Comparison of ENCODE assay signal across 8 cellular contexts in genomic region chr15:84598993-84599392, GRCh38. TPM values are rescaled to one million over a fixed set of nuclear protein-coding genes. Genes with fewer than 3 reads are reported as not detected.
DNase-seq lines count a peak whose midpoint lies in the region; ATAC-seq and TF ChIP-seq lines count a peak whose summit lies in the region.

No MANE protein-coding gene starts in this region.

- peaks cover 28% of the 10 kb centered on the region for H3K79me2 ChIP-seq in hepatocyte

- H3K9me3 Mint-ChIP-seq in activated T-helper 1 cell treated with anti-CD3 and anti-CD28 coated beads, Interleukin-12 subunit alpha, Interleukin-12 subunit beta, Interleukin-2, Interleukin-4 antibody, amounts not matched to agents 30 ng/mL and 10 ng/mL and 1 ng/mL, durations not matched to agents 14 hours and 24 hours and 36 hours: no peaks in the 10 kb centered on the region

- no peaks in the 10 kb centered on the region for H3K27me3 ChIP-seq in hepatocyte

- H4K20me1 ChIP-seq in hepatocyte (ENCODE audit: insufficient read depth, poor library complexity, severe bottlenecking): no peaks in the 10 kb centered on the region

- intact Hi-C loops in activated T-helper 1 cell treated with anti-CD3 and anti-CD28 coated beads, Interleukin-12 subunit alpha, Interleukin-12 subunit beta, Interleukin-2, Interleukin-4 antibody, amounts not matched to agents 30 ng/mL and 10 ng/mL and 1 ng/mL, durations not matched to agents 14 hours and 24 hours and 36 hours (cut with micrococcal nuclease): loop anchor here (1.0 kb wide), 3 partner anchors 11 to 329 kb away; no protein-coding TSS in a partner anchor

- WGBS in hepatocyte (ENCODE audit: low lambda C conversion rate, missing lambda C conversion rate): 80% methylated on average over 1 of the region's 1 CpG

- no peak for DNase-seq in AG04449 (ENCODE audit: low read depth, low spot score)
- DNase-seq in G401 (ENCODE audit: low spot score): peak; percentile 41
- DNase-seq in NCI-H226: peak; percentile 45
- no peak for DNase-seq in activated T-helper 1 cell treated with anti-CD3 and anti-CD28 coated beads, Interleukin-12 subunit alpha, Interleukin-12 subunit beta, Interleukin-2, Interleukin-4 antibody, amounts not matched to agents 30 ng/mL and 10 ng/mL and 1 ng/mL, durations not matched to agents 14 hours and 24 hours and 36 hours (ENCODE audit: low spot score)
- DNase-seq in hepatocyte (ENCODE audit: low spot score): peak; percentile 74
- DNase-seq in stimulated activated CD4-positive, alpha-beta T cell treated with anti-CD3 and anti-CD28 coated beads, Interleukin-2, amount 100 ng/mL, for 24 hours: peak; percentile 39

- H3K36me3 ChIP-seq in hepatocyte (replicated peaks; ENCODE audit: insufficient read depth, low read depth): no peaks in the 10 kb centered on the region

- POLR2A ChIA-PET in AG04449 (lab: Yijun Ruan, JAX): no interaction called here

- no peak overlapping the region for H2AFZ ChIP-seq in hepatocyte

- H3K4me3 Mint-ChIP-seq in activated T-helper 1 cell treated with anti-CD3 and anti-CD28 coated beads, Interleukin-12 subunit alpha, Interleukin-12 subunit beta, Interleukin-2, Interleukin-4 antibody, amounts not matched to agents 30 ng/mL and 10 ng/mL and 1 ng/mL, durations not matched to agents 14 hours and 24 hours and 36 hours: peak overlapping the region; percentile 68

- peaks cover 42% of the 10 kb centered on the region for H3K4me1 Mint-ChIP-seq in activated T-helper 1 cell treated with anti-CD3 and anti-CD28 coated beads, Interleukin-12 subunit alpha, Interleukin-12 subunit beta, Interleukin-2, Interleukin-4 antibody, amounts not matched to agents 30 ng/mL and 10 ng/mL and 1 ng/mL, durations not matched to agents 14 hours and 24 hours and 36 hours (ENCODE audit: low read depth)

- no peaks in the 10 kb centered on the region for H3K9me2 ChIP-seq in hepatocyte (replicated peaks; ENCODE audit: insufficient read depth)

- H3K36me3 Mint-ChIP-seq in activated T-helper 1 cell treated with anti-CD3 and anti-CD28 coated beads, Interleukin-12 subunit alpha, Interleukin-12 subunit beta, Interleukin-2, Interleukin-4 antibody, amounts not matched to agents 30 ng/mL and 10 ng/mL and 1 ng/mL, durations not matched to agents 14 hours and 24 hours and 36 hours (ENCODE audit: low read depth): peaks cover 4% of the 10 kb centered on the region

- no peak overlapping the region for H3K4me3 ChIP-seq in AG04449 (ENCODE audit: low read depth, low read length)
- no peak overlapping the region for H3K4me3 ChIP-seq in hepatocyte

- ATAC-seq in GM19395 (IDR thresholded peaks at IDR 0.05; ENCODE audit: unreplicated experiment): no peak
- ATAC-seq in GM21447 (IDR thresholded peaks at IDR 0.05; ENCODE audit: unreplicated experiment): no peak

- H3K4me1 ChIP-seq in hepatocyte (ENCODE audit: insufficient read depth): peaks cover 10% of the 10 kb centered on the region

- H3K9me3 ChIP-seq in hepatocyte (ENCODE audit: low read depth): no peaks in the 10 kb centered on the region

- H3K27ac Mint-ChIP-seq in activated T-helper 1 cell treated with anti-CD3 and anti-CD28 coated beads, Interleukin-12 subunit alpha, Interleukin-12 subunit beta, Interleukin-2, Interleukin-4 antibody, amounts not matched to agents 30 ng/mL and 10 ng/mL and 1 ng/mL, durations not matched to agents 14 hours and 24 hours and 36 hours: peak overlapping the region; percentile 48

- H3K27me3 Mint-ChIP-seq in activated T-helper 1 cell treated with anti-CD3 and anti-CD28 coated beads, Interleukin-12 subunit alpha, Interleukin-12 subunit beta, Interleukin-2, Interleukin-4 antibody, amounts not matched to agents 30 ng/mL and 10 ng/mL and 1 ng/mL, durations not matched to agents 14 hours and 24 hours and 36 hours (ENCODE audit: insufficient read depth): no peaks in the 10 kb centered on the region

- in situ Hi-C loops in G401 (cut with HindIII; ENCODE audit: low sequenced_read_pairs): no loop called here

- CTCF ChIA-PET in AG04449 (lab: Yijun Ruan, JAX): interaction anchor here (0.6 to 8.4 kb wide), 25 partner anchors 11 to 447 kb away, joined by 3 to 95 read pairs (median 4); partner anchors contain the start of gene ALPK3

- TF ChIP-seq CTCF in AG04449 (IDR thresholded peaks at IDR 0.05; ENCODE audit: insufficient read depth, low read length, missing control alignments) (peak; percentile 57), hepatocyte (IDR thresholded peaks at IDR 0.05; ENCODE audit: poor library complexity) (peak; percentile 63)

- H3K27ac ChIP-seq in hepatocyte: no peak overlapping the region

- H3K4me2 ChIP-seq in hepatocyte: no peak overlapping the region

RNA-seq across cellular contexts. Expression of gene ZSCAN2, which starts 1.8 kb away (rescaled TPM):
- 11.9 and 17.6 TPM in 2 replicates for total RNA-seq in G401 (2014; rRNA removed; shearing (Covaris generic))
- 6.5 and 7.0 TPM in 2 replicates for total RNA-seq in activated T-helper 1 cell treated with anti-CD3 and anti-CD28 coated beads, Interleukin-12 subunit alpha, Interleukin-12 subunit beta, Interleukin-2, Interleukin-4 antibody, amounts not matched to agents 30 ng/mL and 10 ng/mL and 1 ng/mL, durations not matched to agents 14 hours and 24 hours and 36 hours
- total RNA-seq in hepatocyte: 14.9 and 21.8 TPM in 2 replicates
- 11.2 and 13.4 TPM in 2 replicates for polyA plus RNA-seq in hepatocyte

RNA-seq across cellular contexts. Expression of gene WDR73, which starts 55.1 kb away (rescaled TPM):
- total RNA-seq in G401 (2014; rRNA removed; shearing (Covaris generic)): 55.7 and 60.4 TPM in 2 replicates
- total RNA-seq in activated T-helper 1 cell treated with anti-CD3 and anti-CD28 coated beads, Interleukin-12 subunit alpha, Interleukin-12 subunit beta, Interleukin-2, Interleukin-4 antibody, amounts not matched to agents 30 ng/mL and 10 ng/mL and 1 ng/mL, durations not matched to agents 14 hours and 24 hours and 36 hours: 27.8 and 33.5 TPM in 2 replicates
- 19.9 and 30.3 TPM in 2 replicates for total RNA-seq in hepatocyte
- 28.3 and 31.4 TPM in 2 replicates for polyA plus RNA-seq in hepatocyte

RNA-seq across cellular contexts. Expression of gene NMB, which starts 59.0 kb away (rescaled TPM):
- total RNA-seq in G401 (2014; rRNA removed; shearing (Covaris generic)): 4.5 and 5.6 TPM in 2 replicates
- 3.0 and 3.5 TPM in 2 replicates for total RNA-seq in activated T-helper 1 cell treated with anti-CD3 and anti-CD28 coated beads, Interleukin-12 subunit alpha, Interleukin-12 subunit beta, Interleukin-2, Interleukin-4 antibody, amounts not matched to agents 30 ng/mL and 10 ng/mL and 1 ng/mL, durations not matched to agents 14 hours and 24 hours and 36 hours
- total RNA-seq in hepatocyte: 3.8 and 12.8 TPM in 2 replicates
- 15.4 and 15.5 TPM in 2 replicates for polyA plus RNA-seq in hepatocyte

Comparison
In these comparisons a context has a peak if more than half of its experiments do, and no peak if none do; other contexts are left out.
1. DNase-seq: peak in G401 (single experiment), NCI-H226 (single experiment), hepatocyte (single experiment) and stimulated activated CD4-positive, alpha-beta T cell treated with anti-CD3 and anti-CD28 coated beads, Interleukin-2, amount 100 ng/mL, for 24 hours (2 of 2); none in AG04449 (single experiment) and activated T-helper 1 cell treated with anti-CD3 and anti-CD28 coated beads, Interleukin-12 subunit alpha, Interleukin-12 subunit beta, Interleukin-2, Interleukin-4 antibody, amounts not matched to agents 30 ng/mL and 10 ng/mL and 1 ng/mL, durations not matched to agents 14 hours and 24 hours and 36 hours (single experiment).